In the genomic region with DNA sequence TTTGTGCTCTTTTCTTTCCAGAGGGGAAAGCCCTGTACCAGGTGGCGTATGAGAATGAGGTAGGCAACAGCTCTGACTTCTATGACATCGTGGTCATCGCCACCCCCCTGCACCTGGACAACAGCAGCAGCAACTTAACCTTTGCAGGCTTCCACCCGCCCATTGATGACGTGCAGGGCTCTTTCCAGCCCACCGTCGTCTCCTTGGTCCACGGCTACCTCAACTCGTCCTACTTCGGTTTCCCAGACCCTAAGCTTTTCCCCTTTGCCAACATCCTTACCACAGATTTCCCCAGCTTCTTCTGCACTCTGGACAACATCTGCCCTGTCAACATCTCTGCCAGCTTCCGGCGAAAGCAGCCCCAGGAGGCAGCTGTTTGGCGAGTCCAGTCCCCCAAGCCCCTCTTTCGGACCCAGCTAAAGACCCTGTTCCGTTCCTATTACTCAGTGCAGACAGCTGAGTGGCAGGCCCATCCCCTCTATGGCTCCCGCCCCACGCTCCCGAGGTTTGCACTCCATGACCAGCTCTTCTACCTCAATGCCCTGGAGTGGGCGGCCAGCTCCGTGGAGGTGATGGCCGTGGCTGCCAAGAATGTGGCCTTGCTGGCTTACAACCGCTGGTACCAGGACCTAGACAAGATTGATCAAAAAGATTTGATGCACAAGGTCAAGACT, we compare ENCODE assay signal across 1 cellular context.
TF ChIP-seq lines count a peak whose summit lies in the region.

No MANE protein-coding gene starts in this region.

TF ChIP-seq in H1, 55 proteins besides CTCF, POLR2A, EP300 and RAD21:
- no peak for TF ChIP-seq GABPA (IDR thresholded peaks at IDR 0.05; ENCODE audit: borderline replicate concordance, insufficient read depth, low read length)
- TF ChIP-seq EZH2 (IDR thresholded peaks at IDR 0.05; ENCODE audit: low read depth, low read length, severe bottlenecking): no peak
